In genomic region chr3:114379266-114379665, GRCh38 we compare ENCODE assay signal across 21 cellular contexts.
DNase-seq lines count a peak whose midpoint lies in the region; ATAC-seq, FAIRE-seq and TF ChIP-seq lines count a peak whose summit lies in the region.
"Had no signal": no experiment of that assay in that cellular context is flagged by ENCODE, and none has a peak within 500 bp of the region (broad histone marks: within the 10 kb centered on the region; RNA-seq: fewer than 3 reads in every experiment).

No MANE protein-coding gene starts in this region.

- H3K36me3 ChIP-seq in HCT116 (ENCODE audit: control insufficient read depth in 1 of 2, insufficient read depth in 2 of 2, low read length in 2 of 2) (peaks cover 2 to 32% of the 10 kb centered on the region in 2 experiments; a peak in 1 of 4 replicates), astrocyte (ENCODE audit: insufficient read depth, low read length) (peaks cover 6% of the 10 kb centered on the region), thyroid gland (peaks cover 3 to 5% of the 10 kb centered on the region in 2 donors)

- RAD21 ChIA-PET in HCT116 (lab: Charles Lee; ENCODE audit: low non-redundant PET in 1 of 2, low total read pairs in 2 of 2, uncharacterized antibody in 2 of 2, unreplicated experiment in 2 of 2) = no interaction called here

- TF ChIP-seq POLR2A in HCT116 (IDR thresholded peaks at IDR 0.05; ENCODE audit: borderline replicate concordance, extremely low read depth, insufficient read depth, insufficient read length) (no peak), thyroid gland (IDR thresholded peaks at IDR 0.05) (no peak)

- H3K4me2 ChIP-seq in HCT116 (ENCODE audit: low read length) = no peak overlapping the region
- no peak overlapping the region for H3K4me2 ChIP-seq in astrocyte (ENCODE audit: low read length)

- no peaks in the 10 kb centered on the region for H3K9me3 Mint-ChIP-seq in astrocyte (ENCODE audit: unreplicated experiment)
- H3K9me3 Mint-ChIP-seq: CD14-positive monocyte; central memory CD8-positive, alpha-beta T cell had no signal

- no peaks in the 10 kb centered on the region for H3K9me3 ChIP-seq in HCT116 (ENCODE audit: control insufficient read depth in 1 of 2, insufficient read depth in 1 of 2, low read depth in 1 of 2, low read length in 2 of 2)
- no peaks in the 10 kb centered on the region for H3K9me3 ChIP-seq in astrocyte (ENCODE audit: insufficient read depth, low read depth, low read length)
- H3K9me3 ChIP-seq in thyroid gland = no peaks in the 10 kb centered on the region
- H3K9me3 ChIP-seq: left lung had no signal

- CTCF ChIA-PET in HCT116 (lab: Charles Lee) = no interaction called here

- TF ChIP-seq CTCF in HCT116 (IDR thresholded peaks at IDR 0.05 in 2 of 3, conservative IDR thresholded peaks at IDR 0.05 in 1 of 3; ENCODE audit: borderline replicate concordance in 1 of 3, insufficient read depth in 1 of 3, low read depth in 2 of 3, low read length in 2 of 3) (no peak), astrocyte (IDR thresholded peaks at IDR 0.05; ENCODE audit: insufficient read depth, low read depth, low read length) (no peak), thyroid gland (IDR thresholded peaks at IDR 0.05) (no peak)

- H2AFZ ChIP-seq in HCT116 (ENCODE audit: low read depth, low read length, poor library complexity, severe bottlenecking) (no peak overlapping the region), astrocyte (ENCODE audit: low read depth, low read length) (no peak overlapping the region)

- BruUV-seq in HCT116 (replicated peaks; lab: Mats Ljungman, UMichigan) = TSS peak; percentile 4

- H3K4me3 ChIP-seq in HCT116 (replicated peaks in 1 of 2; ENCODE audit: low read depth in 1 of 2, low read length in 2 of 2) (no peak overlapping the region), astrocyte (ENCODE audit: insufficient read depth, low read depth, low read length) (no peak overlapping the region), thyroid gland (replicated peaks in 1 of 3) (no peak overlapping the region)
- H3K4me3 ChIP-seq: left lung had no signal

- POLR2A ChIA-PET in HCT116 (lab: Charles Lee) = no interaction called here

- no peak overlapping the region for H3K27ac Mint-ChIP-seq in astrocyte (ENCODE audit: unreplicated experiment)

- ATAC-seq in HCT116 = no peak
- no peak for ATAC-seq in HG03045 (IDR thresholded peaks at IDR 0.05; ENCODE audit: unreplicated experiment)
- ATAC-seq in HG03378 (IDR thresholded peaks at IDR 0.05; ENCODE audit: unreplicated experiment) = no peak
- ATAC-seq in left lobe of liver = no peak

- no peaks in the 10 kb centered on the region for H4K20me1 ChIP-seq in HCT116 (ENCODE audit: insufficient read depth)
- H4K20me1 ChIP-seq in astrocyte (ENCODE audit: insufficient read depth, low read length) = no peaks in the 10 kb centered on the region

- H3K4me1 ChIP-seq in HCT116 (ENCODE audit: control insufficient read depth in 1 of 2, insufficient read depth in 2 of 2, low read length in 2 of 2) = peaks cover 21 to 38% of the 10 kb centered on the region in 2 experiments
- H3K4me1 ChIP-seq in astrocyte (ENCODE audit: insufficient read depth, low read length) = peaks cover 22% of the 10 kb centered on the region
- H3K4me1 ChIP-seq in thyroid gland = peaks cover 23 to 34% of the 10 kb centered on the region in 2 donors

- peak; percentile 34 for FAIRE-seq in astrocyte (lab: Jason Lieb, UNC)
- FAIRE-seq: D721Med, urothelium cell line had no signal

- 71 to 77% methylated on average over 4 of the region's 4 CpGs for WGBS in thyroid gland, 2 donors

- H3K27me3 ChIP-seq in HCT116 (ENCODE audit: insufficient read depth, low read length) (no peaks in the 10 kb centered on the region), astrocyte (ENCODE audit: insufficient read depth, low read length) (no peaks in the 10 kb centered on the region), thyroid gland (no peaks in the 10 kb centered on the region)
- H3K27me3 ChIP-seq: left lung had no signal

- intact Hi-C loops in HCT116 (cut with micrococcal nuclease) = no loop called here
- intact Hi-C loops in thyroid gland (cut with DNase I) = loop anchor here (10.0 kb wide), 1 partner anchor 786 kb away; no protein-coding TSS in a partner anchor

- TF ChIP-seq RAD21 in HCT116 (IDR thresholded peaks at IDR 0.05; ENCODE audit: low read depth) = no peak

- no peaks in the 10 kb centered on the region for H3K27me3 Mint-ChIP-seq in astrocyte (ENCODE audit: low read depth, unreplicated experiment)
- H3K27me3 Mint-ChIP-seq: central memory CD8-positive, alpha-beta T cell had no signal

- no peak overlapping the region for H3K4me3 Mint-ChIP-seq in astrocyte (ENCODE audit: unreplicated experiment)
- H3K4me3 Mint-ChIP-seq: CD14-positive monocyte; central memory CD8-positive, alpha-beta T cell had no signal

- H3K9ac ChIP-seq in HCT116 (ENCODE audit: low read length) (no peak overlapping the region), astrocyte (ENCODE audit: low read length) (no peak overlapping the region)

- peaks cover 42% of the 10 kb centered on the region; the same call in 1 of the 2 replicates for H3K79me2 ChIP-seq in HCT116 (ENCODE audit: insufficient read depth, low read length)
- H3K79me2 ChIP-seq in astrocyte (ENCODE audit: insufficient read depth, low read length) = no peaks in the 10 kb centered on the region

- H3K9me2 ChIP-seq in HCT116 (ENCODE audit: insufficient read depth) = no peaks in the 10 kb centered on the region

- H3K27ac ChIP-seq in HCT116 (ENCODE audit: low read depth, low read length) = no peak overlapping the region
- no peak overlapping the region for H3K27ac ChIP-seq in astrocyte (ENCODE audit: low read depth, low read length)
- H3K27ac ChIP-seq in thyroid gland = peak overlapping the region in 2 of 3 donors; percentile 54 to 60

- H3K4me1 Mint-ChIP-seq in astrocyte (ENCODE audit: low read depth, unreplicated experiment) = peaks cover 14% of the 10 kb centered on the region
- H3K4me1 Mint-ChIP-seq: central memory CD8-positive, alpha-beta T cell had no signal

- DNase-seq in HCT116 (ENCODE audit: low read depth, low spot score) = no peak
- DNase-seq in astrocyte (ENCODE audit: low read depth) = peak; percentile 31
- DNase-seq in myocyte (ENCODE audit: low read depth) = peak; percentile 51
- no peak for DNase-seq in thyroid gland
- DNase-seq in left lobe of liver (ENCODE audit: low spot score) = no peak
- DNase-seq: activated naive CD4-positive, alpha-beta T cell treated with anti-CD3 and anti-CD28 coated beads, Interleukin-2, amount 50 U/mL, for 16 hours; HCEC 1CT; left lung; NCI-H1105; NCI-H2029; NCI-H226; NCI-H82; posterior cingulate gyrus; stimulated activated CD8-positive, alpha-beta memory T cell treated with anti-CD3 and anti-CD28 coated beads, Interleukin-4, amount 100 ng/mL, for 48 hours; T1000 had no signal

- peaks cover 9% of the 10 kb centered on the region for H3K36me3 Mint-ChIP-seq in astrocyte (ENCODE audit: low read depth, unreplicated experiment)

TF ChIP-seq in HCT116, 20 proteins besides CTCF, POLR2A, EP300 and RAD21 (continues in another document):
- TF ChIP-seq CBX3 (IDR thresholded peaks at IDR 0.05; ENCODE audit: low read depth) (no peak), YY1 (IDR thresholded peaks at IDR 0.05; ENCODE audit: extremely low read depth, insufficient replicate concordance, low read depth, low read length) (no peak), SRF (IDR thresholded peaks at IDR 0.05; ENCODE audit: low read depth) (no peak), CEBPB (IDR thresholded peaks at IDR 0.05; ENCODE audit: low read depth) (no peak), EZH2phosphoT487 (IDR thresholded peaks at IDR 0.05; ENCODE audit: borderline replicate concordance) (no peak), ZFX (IDR thresholded peaks at IDR 0.05) (no peak), EGR1 (IDR thresholded peaks at IDR 0.05; ENCODE audit: low read depth) (no peak), REST (IDR thresholded peaks at IDR 0.05; ENCODE audit: low read depth) (no peak), ZNF274 (IDR thresholded peaks at IDR 0.05; ENCODE audit: low read depth, low read length) (no peak), POLR2AphosphoS5 (IDR thresholded peaks at IDR 0.05; ENCODE audit: low read depth, low read length) (no peak), FOSL1 (IDR thresholded peaks at IDR 0.05; ENCODE audit: low read depth) (no peak), JUND (IDR thresholded peaks at IDR 0.05) (no peak), ATF3 (IDR thresholded peaks at IDR 0.05) (no peak), SP1 (IDR thresholded peaks at IDR 0.05; ENCODE audit: low read depth) (no peak), ELF1 (IDR thresholded peaks at IDR 0.05; ENCODE audit: borderline replicate concordance, low read depth) (no peak), TCF7L2 (IDR thresholded peaks at IDR 0.05; ENCODE audit: borderline replicate concordance, extremely low read depth, insufficient read depth, insufficient read length) (no peak)

Comparison
In these comparisons a context has a peak if more than half of its experiments do, and no peak if none do; other contexts are left out.
1. DNase-seq: peak in astrocyte (single experiment) and myocyte (single experiment); none in HCT116 (single experiment), thyroid gland (0 of 2) and left lobe of liver (single experiment).
2. H3K27ac ChIP-seq: peak in thyroid gland (2 of 3); none in HCT116 (single experiment) and astrocyte (single experiment).